Comparison of ENCODE assay signal across 13 cellular contexts in genomic region chr9:27440888-27441740, GRCh38.
A peak's percentile ranks its signal among the peaks of the same experiment; 100 is the strongest.
DNase-seq lines count a peak whose midpoint lies in the region; ATAC-seq and TF ChIP-seq lines count a peak whose summit lies in the region.
"Had no signal": no experiment of that assay in that cellular context is flagged by ENCODE, and none has a peak within 500 bp of the region (broad histone marks: within the 10 kb centered on the region; RNA-seq: fewer than 3 reads in every experiment).

No MANE protein-coding gene starts in this region.

- H3K4me1 ChIP-seq in RWPE2 (ENCODE audit: insufficient read depth, poor library complexity, severe bottlenecking) (peaks cover 51% of the 10 kb centered on the region), psoas muscle (no peaks in the 10 kb centered on the region)

- H3K27me3 ChIP-seq in RWPE2 (ENCODE audit: insufficient read depth, poor library complexity, severe bottlenecking) (no peaks in the 10 kb centered on the region), psoas muscle (ENCODE audit: insufficient read depth in 3 of 3, low read length in 2 of 3) (no peaks in the 10 kb centered on the region)

- no peaks in the 10 kb centered on the region for H3K27me3 Mint-ChIP-seq in naive B cell

- TF ChIP-seq CTCF in RWPE2 (IDR thresholded peaks at IDR 0.05; ENCODE audit: poor library complexity, severe bottlenecking), result no peak
- no peak for TF ChIP-seq CTCF in psoas muscle (IDR thresholded peaks at IDR 0.05)

- peaks cover 3% of the 10 kb centered on the region; the same call in 1 of the 2 replicates for H3K36me3 ChIP-seq in RWPE2 (ENCODE audit: low read depth)
- no peaks in the 10 kb centered on the region for H3K36me3 ChIP-seq in psoas muscle (ENCODE audit: insufficient read depth in 1 of 2, low read depth in 1 of 2)

- peak; percentile 43 for ATAC-seq in GM19023 (IDR thresholded peaks at IDR 0.05; ENCODE audit: unreplicated experiment)
- peak; percentile 19 for ATAC-seq in HG02571 (IDR thresholded peaks at IDR 0.05; ENCODE audit: unreplicated experiment)
- ATAC-seq in RWPE2 (ENCODE audit: low read depth), result peak; percentile 56
- no peak for ATAC-seq in naive B cell (ENCODE audit: low read depth in 2 of 2)
- no peak for ATAC-seq in psoas muscle

- peaks cover 65 to 80% (median 71%) of the 10 kb centered on the region in 3 donors for H3K4me1 Mint-ChIP-seq in naive B cell
- H3K4me1 Mint-ChIP-seq: central memory CD8-positive, alpha-beta T cell had no signal

- no peak for DNase-seq in RWPE2 (ENCODE audit: low spot score)
- DNase-seq in naive B cell, result no peak
- no peak for DNase-seq in NOMO-1 treated with DMSO at 0.1 percent for 48 hours (lab: John Stamatoyannopoulos, UW; ENCODE audit: unreplicated experiment)
- DNase-seq in psoas muscle, result no peak
- DNase-seq in C1 segment of cervical spinal cord (lab: John Stamatoyannopoulos, UW), result no peak
- DNase-seq in SIG-M5 treated with dmso at 0.1 percent for 504 hours (lab: John Stamatoyannopoulos, UW; ENCODE audit: unreplicated experiment), result no peak
- DNase-seq: DMS53, Kasumi-1, mesendoderm, NCI-H1436 had no signal

- peaks cover 0 to 3% (median 0%) of the 10 kb centered on the region in 7 donors for H3K9me3 Mint-ChIP-seq in naive B cell
- H3K9me3 Mint-ChIP-seq: central memory CD8-positive, alpha-beta T cell had no signal

- H3K27ac Mint-ChIP-seq in naive B cell, result peak overlapping the region in 5 of 6 donors; percentile 31 to 86 (median 63)

- 67 to 84% (median 68%) methylated on average over 5 of the region's 5 CpGs for WGBS in psoas muscle, 3 donors

- H3K4me3 ChIP-seq in RWPE2 (ENCODE audit: severe bottlenecking) (no peak overlapping the region), psoas muscle (no peak overlapping the region)

- intact Hi-C loops in psoas muscle (cut with DNase I), result no loop called here

- H3K36me3 Mint-ChIP-seq in naive B cell, result peaks cover 0 to 7% of the 10 kb centered on the region in 2 donors

- H3K9me3 ChIP-seq in RWPE2 (ENCODE audit: severe bottlenecking) (no peaks in the 10 kb centered on the region), psoas muscle (no peaks in the 10 kb centered on the region)

- H3K4me3 Mint-ChIP-seq in naive B cell, result peak overlapping the region; percentile 10 to 79 (median 64)
- H3K4me3 Mint-ChIP-seq: central memory CD8-positive, alpha-beta T cell had no signal

- H3K27ac ChIP-seq in RWPE2 (ENCODE audit: poor library complexity, severe bottlenecking) (peak overlapping the region; percentile 50), psoas muscle (no peak overlapping the region)

Comparison
In these comparisons a context has a peak if more than half of its experiments do, and no peak if none do; other contexts are left out.
1. ATAC-seq: peak in GM19023 (single experiment), HG02571 (single experiment) and RWPE2 (single experiment); none in naive B cell (0 of 2) and psoas muscle (0 of 4).